In the genomic region with DNA sequence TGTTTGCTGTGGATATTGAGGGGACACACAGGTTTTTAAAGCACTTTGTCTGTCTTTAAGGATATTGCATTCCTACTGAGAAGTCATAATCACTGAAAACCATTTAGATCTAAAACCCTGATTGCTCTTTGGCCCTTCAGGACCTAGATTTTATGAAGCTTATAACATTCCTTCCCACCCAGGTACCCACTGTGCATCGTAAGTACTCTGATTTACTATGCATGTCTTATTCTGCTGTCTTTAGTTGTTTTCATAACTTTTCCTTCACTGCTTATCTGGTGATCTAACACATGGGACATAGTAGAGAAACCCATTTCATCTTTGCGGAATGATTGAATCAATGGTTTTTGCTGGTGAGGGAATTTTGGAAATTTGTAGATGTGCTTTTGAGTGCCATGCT, we compare ENCODE assay signal across 28 cellular contexts.
"Had no signal": no experiment of that assay in that cellular context is flagged by ENCODE, and none has a peak within 500 bp of the region (broad histone marks: within the 10 kb centered on the region; RNA-seq: fewer than 3 reads in every experiment).

No MANE protein-coding gene starts in this region.

- FAIRE-seq: astrocyte, bronchial epithelial cell had no signal

- DNase-seq: activated effector memory CD4-positive, alpha-beta T cell treated with anti-CD3 and anti-CD28 coated beads, Interleukin-2, amount 50 U/mL, for 16 hours; activated effector memory CD4-positive, alpha-beta T cell treated with Interleukin-2 at 50 U/mL for 16 hours; activated gamma-delta T cell; activated gamma-delta T cell treated with Interleukin-2 at 50 U/mL for 16 hours; activated naive CD4-positive, alpha-beta T cell; activated naive CD4-positive, alpha-beta T cell treated with anti-CD3 and anti-CD28 coated beads for 36 hours; activated naive CD4-positive, alpha-beta T cell treated with anti-CD3 and anti-CD28 coated beads, Interleukin-2, amount 10 ng/mL, durations not matched to agents 7 days and 5 days; activated naive CD4-positive, alpha-beta T cell treated with anti-CD3 and anti-CD28 coated beads, Interleukin-2, amount 50 U/mL, for 16 hours; activated naive CD4-positive, alpha-beta T cell treated with Interleukin-2 at 50 U/mL for 16 hours; activated naive CD8-positive, alpha-beta T cell treated with anti-CD3 and anti-CD28 coated beads for 36 hours; activated naive CD8-positive, alpha-beta T cell treated with anti-CD3 and anti-CD28 coated beads, Interleukin-2, amount 10 ng/mL, durations not matched to agents 7 days and 5 days; activated naive CD8-positive, alpha-beta T cell treated with anti-CD3 and anti-CD28 coated beads, Interleukin-2, amount 50 U/mL, for 24 hours; activated T-cell treated with anti-CD3 and anti-CD28 coated beads, Interleukin-2, amount 50 U/mL, for 24 hours; activated T-cell treated with anti-CD3 and anti-CD28 coated beads, Interleukin-2, amount 50 U/mL, for 4 hours; activated T-cell treated with anti-CD3 and anti-CD28 coated beads, Interleukin-2, amount 50 U/mL, for 48 hours; activated T-cell treated with anti-CD3 and anti-CD28 coated beads, Interleukin-2, amount 50 U/mL, for 72 hours; adrenal gland; amniotic stem cell; amygdala; anterior cingulate cortex; aorta; body of pancreas; brain microvascular endothelial cell; caudate nucleus; central memory CD4-positive, alpha-beta T cell; cerebellar nuclear complex had no signal
